In the genomic region with DNA sequence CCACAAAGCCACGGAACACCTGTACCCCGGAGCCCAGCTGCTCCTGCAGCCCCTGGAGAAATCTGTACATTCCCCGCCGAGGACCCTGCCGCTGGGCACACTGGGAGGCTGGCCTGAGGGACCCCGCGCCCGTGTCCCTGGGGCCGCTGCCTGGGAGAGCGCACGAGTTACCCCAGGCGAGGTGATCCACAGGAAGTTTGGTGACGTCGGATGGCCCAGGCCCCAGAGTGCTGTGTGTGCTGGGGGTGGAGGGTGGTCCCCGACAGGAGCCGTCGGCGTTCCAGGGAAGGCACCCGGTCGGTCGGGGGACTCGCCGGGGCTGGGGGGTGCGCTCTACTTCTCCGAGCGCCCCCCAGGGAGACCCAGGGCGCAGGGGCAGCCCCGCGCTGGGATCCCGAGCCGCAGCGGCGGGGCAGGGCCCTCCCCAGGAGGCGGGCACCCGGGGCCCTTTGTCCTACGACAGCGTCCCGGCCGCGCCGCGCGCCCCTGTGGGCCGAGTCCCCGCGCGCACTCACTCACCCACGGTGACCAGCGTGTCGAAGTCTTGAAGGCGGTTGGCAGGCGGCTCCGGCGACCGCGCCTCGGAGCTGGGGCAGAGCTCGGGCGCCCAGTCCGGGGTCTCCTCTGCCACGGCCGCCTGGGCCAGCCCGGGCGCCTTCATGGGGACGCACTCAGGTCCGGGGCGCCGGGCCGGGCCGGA, we compare ENCODE assay signal across 8 cellular contexts.
A peak's percentile ranks its signal among the peaks of the same experiment; 100 is the strongest.
DNase-seq lines count a peak whose midpoint lies in the region; ATAC-seq and TF ChIP-seq lines count a peak whose summit lies in the region.
"Not testable (repeated sequence)": the region's sequence is repeated elsewhere in the genome, so short reads cannot be mapped to it uniquely, and the experiment has no call there.

No MANE protein-coding gene starts in this region.

- POLR2A ChIA-PET in CD4-positive, alpha-beta memory T cell (lab: Charles Lee; ENCODE audit: partially characterized antibody), result not testable (repeated sequence)

- not testable (repeated sequence) for H2AFZ ChIP-seq in Loucy (ENCODE audit: low read length)

- not testable (repeated sequence) for H3K4me3 ChIP-seq in CD4-positive, alpha-beta memory T cell (ENCODE audit: low read length in 2 of 2)
- peak overlapping the region; percentile 43 for H3K4me3 ChIP-seq in Loucy (ENCODE audit: low read length, poor library complexity, severe bottlenecking)
- peak overlapping the region; percentile 38 for H3K4me3 ChIP-seq in astrocyte of the spinal cord (ENCODE audit: low read depth, low read length)
- peak overlapping the region; percentile 43 for H3K4me3 ChIP-seq in iPS-15b (ENCODE audit: low read depth, low read length)
- peak overlapping the region; percentile 25 to 47 (median 36) for H3K4me3 ChIP-seq in skin epidermis

- not testable (repeated sequence) for H3K9me3 ChIP-seq in CD4-positive, alpha-beta memory T cell (ENCODE audit: control insufficient read depth in 1 of 2, low read length in 2 of 2); Loucy (ENCODE audit: insufficient read depth, low read depth, low read length); iPS-15b (ENCODE audit: control insufficient read depth, insufficient read depth, low read length)

- peak; percentile 20 to 42 (median 33) for DNase-seq in CD4-positive, alpha-beta memory T cell
- DNase-seq in activated CD4-positive, CD25-positive, alpha-beta regulatory T cell treated with anti-CD3 and anti-CD28 coated beads, Interleukin-2, amount 50 U/mL, for 72 hours, result peak; percentile 37
- DNase-seq in astrocyte of the spinal cord (ENCODE audit: low read depth, low spot score), result not testable (repeated sequence)

- CTCF ChIA-PET in CD4-positive, alpha-beta memory T cell (lab: Charles Lee; ENCODE audit: partially characterized antibody), result not testable (repeated sequence)

- H3F3A ChIP-seq in Loucy (ENCODE audit: low read depth), result not testable (repeated sequence)

- in situ Hi-C loops in astrocyte of the spinal cord (cut with HindIII; ENCODE audit: low sequenced_read_pairs), result not testable (repeated sequence)

- ATAC-seq in GM19455 (IDR thresholded peaks at IDR 0.05; ENCODE audit: unreplicated experiment) (peak; percentile 85), HG02973 (IDR thresholded peaks at IDR 0.05; ENCODE audit: unreplicated experiment) (peak; percentile 59)

- not testable (repeated sequence) for H3K4me1 ChIP-seq in CD4-positive, alpha-beta memory T cell (ENCODE audit: insufficient read depth, low read length); Loucy (ENCODE audit: insufficient read depth, low read length, poor library complexity, severe bottlenecking); iPS-15b (ENCODE audit: control insufficient read depth, insufficient read depth, low read length)

- H3K4me1 Mint-ChIP-seq in CD4-positive, alpha-beta memory T cell, result not testable (repeated sequence)

- H3K9ac ChIP-seq in Loucy (ENCODE audit: low read depth, low read length, poor library complexity, severe bottlenecking) (peak overlapping the region; percentile 32), iPS-15b (ENCODE audit: low read depth, low read length) (peak overlapping the region; percentile 54)

- H3K79me2 ChIP-seq in Loucy (ENCODE audit: insufficient read depth, low read length), result not testable (repeated sequence)

- not testable (repeated sequence) for H3K36me3 ChIP-seq in CD4-positive, alpha-beta memory T cell (ENCODE audit: insufficient read depth, low read length); Loucy (ENCODE audit: insufficient read depth, low read length); iPS-15b (ENCODE audit: control insufficient read depth, insufficient read depth, low read length)

- H4K20me1 ChIP-seq in Loucy (ENCODE audit: insufficient read depth, low read length, poor library complexity, severe bottlenecking), result not testable (repeated sequence)

- TF ChIP-seq CTCF in Loucy (conservative IDR thresholded peaks at IDR 0.05; ENCODE audit: low read length); astrocyte of the spinal cord (IDR thresholded peaks at IDR 0.05; ENCODE audit: low read depth, low read length): not testable (repeated sequence)

- H3K36me3 Mint-ChIP-seq in CD4-positive, alpha-beta memory T cell, result not testable (repeated sequence)

- peak overlapping the region in 7 of 8 donors; percentile 52 to 81 (median 66) for H3K4me3 Mint-ChIP-seq in CD4-positive, alpha-beta memory T cell

- not testable (repeated sequence) for H3K27me3 ChIP-seq in CD4-positive, alpha-beta memory T cell (ENCODE audit: insufficient read depth, low read length); Loucy (ENCODE audit: insufficient read depth, low read length, poor library complexity, severe bottlenecking); iPS-15b (ENCODE audit: control insufficient read depth, insufficient read depth, low read length)

- intact Hi-C loops in CD4-positive, alpha-beta memory T cell (cut with micrococcal nuclease), result not testable (repeated sequence)

- not testable (repeated sequence) for H3K27ac ChIP-seq in CD4-positive, alpha-beta memory T cell (ENCODE audit: low read depth, low read length)
- peak overlapping the region in 10 of 21 experiments; percentile 58 to 84 (median 72) for H3K27ac ChIP-seq in skin epidermis

- H3K9me2 ChIP-seq in Loucy (replicated peaks; ENCODE audit: low read depth, low read length), result not testable (repeated sequence)

- not testable (repeated sequence) for H3K4me2 ChIP-seq in Loucy (ENCODE audit: low read depth, low read length, poor library complexity, severe bottlenecking)

- H3K27ac Mint-ChIP-seq in CD4-positive, alpha-beta memory T cell, result peak overlapping the region in 1 of 7 donors; percentile 60

- H3K27me3 Mint-ChIP-seq in CD4-positive, alpha-beta memory T cell, result not testable (repeated sequence)

- not testable (repeated sequence) for H3K9me3 Mint-ChIP-seq in CD4-positive, alpha-beta memory T cell
